In the genomic region with DNA sequence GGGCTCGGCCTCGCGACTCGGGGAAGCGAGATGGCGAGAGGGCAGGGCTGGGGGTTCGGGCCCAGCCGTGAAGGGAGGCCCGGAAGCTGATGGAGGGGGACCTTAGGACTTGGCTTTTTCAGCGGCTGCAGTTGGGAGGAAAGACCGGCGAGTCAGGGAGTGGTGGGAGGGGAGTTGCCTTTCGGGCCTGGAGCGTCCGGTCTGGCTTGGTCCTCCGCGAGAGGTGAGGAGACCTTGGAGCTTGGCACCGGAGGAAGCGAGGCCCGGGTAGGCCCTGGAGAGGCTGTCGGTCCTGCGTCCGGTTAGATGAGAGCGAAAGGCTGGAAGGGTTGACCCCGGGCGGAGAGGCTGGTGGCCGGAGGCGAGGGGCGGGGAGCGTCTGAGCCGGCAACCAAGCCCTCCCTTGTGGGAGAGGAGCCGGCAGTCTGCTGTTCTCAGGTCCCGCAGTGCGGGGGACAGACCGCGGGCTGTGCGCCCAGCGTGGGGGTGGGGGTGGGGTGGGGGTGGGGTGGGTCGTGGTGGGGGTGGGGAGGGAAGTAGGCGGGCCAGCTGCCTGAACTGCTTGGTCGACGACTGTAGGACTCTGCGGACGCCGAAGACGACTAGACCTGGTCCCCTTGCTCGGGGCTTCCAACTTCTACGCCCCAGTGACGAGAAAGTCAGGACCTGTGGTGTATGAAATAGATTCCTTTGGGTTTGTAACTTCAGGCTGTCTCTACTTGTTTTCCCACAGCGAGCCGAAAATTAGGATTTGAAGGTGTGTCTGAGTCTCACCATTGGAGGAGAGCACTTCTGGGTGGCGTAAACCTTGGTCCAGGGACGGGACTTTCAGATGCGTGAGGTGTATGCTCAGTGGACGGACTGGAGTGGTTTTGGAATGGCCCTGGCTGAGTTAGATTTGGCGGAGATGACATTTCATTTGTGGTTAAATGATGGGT, we compare ENCODE assay signal across 8 cellular contexts. TPM values are rescaled to one million over a fixed set of nuclear protein-coding genes. Genes with fewer than 3 reads are reported as not detected.
DNase-seq lines count a peak whose midpoint lies in the region; ATAC-seq and TF ChIP-seq lines count a peak whose summit lies in the region.

No MANE protein-coding gene starts in this region.

- H2BK5ac ChIP-seq in H9 (ENCODE audit: insufficient read length, low read length), result no peak overlapping the region

- H2BK15ac ChIP-seq in H9 (ENCODE audit: low read depth, low read length), result no peak overlapping the region

- peaks cover 0 to 2% of the 10 kb centered on the region in 2 experiments; a peak in 2 of 5 replicates for H3K9me3 Mint-ChIP-seq in H9
- H3K9me3 Mint-ChIP-seq in activated T-helper 2 cell treated with anti-CD3 and anti-CD28 coated beads, Interferon-gamma antibody, Interleukin-2, Interleukin-4, amounts not matched to agents 10 μg/mL and 5 μg/mL and 100 μg/mL, durations not matched to agents 14 hours and 24 hours and 36 hours, result no peaks in the 10 kb centered on the region

- no peaks in the 10 kb centered on the region for H3K79me1 ChIP-seq in H9 (ENCODE audit: insufficient read depth, low read depth, low read length, poor library complexity, severe bottlenecking)

- WGBS in H9 (ENCODE audit: extremely low coverage, insufficient read length, low lambda C conversion rate), result 100% methylated on average over 1 of the region's 56 CpGs
- WGBS in gastroesophageal sphincter (ENCODE audit: low coverage in 1 of 2), 2 donors, result 4 to 13% methylated on average over 3 to 11 of the region's 56 CpGs

- TF ChIP-seq EP300 in gastroesophageal sphincter (IDR thresholded peaks at IDR 0.05), result no peak

- no peak overlapping the region for H3T11ph ChIP-seq in H9 (ENCODE audit: low read length)

- peak overlapping the region; percentile 60 for H3K27ac ChIP-seq in H9 (ENCODE audit: insufficient read length, low read depth, low read length)
- peak overlapping the region; percentile 89 to 99 (median 98) for H3K27ac ChIP-seq in gastroesophageal sphincter
- H3K27ac ChIP-seq in osteoblast (ENCODE audit: low read depth, low read length), result peak overlapping the region; percentile 86
- H3K27ac ChIP-seq in upper lobe of right lung, result peak overlapping the region; percentile 96

- peaks cover 22 to 29% of the 10 kb centered on the region in 2 experiments for H3K4me1 Mint-ChIP-seq in H9
- peaks cover 34% of the 10 kb centered on the region for H3K4me1 Mint-ChIP-seq in activated T-helper 2 cell treated with anti-CD3 and anti-CD28 coated beads, Interferon-gamma antibody, Interleukin-2, Interleukin-4, amounts not matched to agents 10 μg/mL and 5 μg/mL and 100 μg/mL, durations not matched to agents 14 hours and 24 hours and 36 hours (ENCODE audit: low read depth)

- peaks cover 4% of the 10 kb centered on the region for H3K23me2 ChIP-seq in H9 (ENCODE audit: insufficient read length, low read depth, low read length, poor library complexity, severe bottlenecking)

- peak overlapping the region; percentile 52 for H2BK120ac ChIP-seq in H9 (ENCODE audit: low read depth, low read length, poor library complexity, severe bottlenecking)

- H4K8ac ChIP-seq in H9 (replicated peaks; ENCODE audit: insufficient read length, low read depth, low read length), result no peak overlapping the region

- peak overlapping the region; percentile 91 for H3K14ac ChIP-seq in H9 (ENCODE audit: insufficient read depth, low read length)

- H3K36me3 ChIP-seq in gastroesophageal sphincter, result no peaks in the 10 kb centered on the region
- no peaks in the 10 kb centered on the region for H3K36me3 ChIP-seq in osteoblast (ENCODE audit: insufficient read depth, low read length)
- H3K36me3 ChIP-seq in upper lobe of right lung, result no peaks in the 10 kb centered on the region

- H4K91ac ChIP-seq in H9 (ENCODE audit: insufficient read length, low read depth, low read length), result peak overlapping the region; percentile 7

- no peaks in the 10 kb centered on the region for H4K20me1 ChIP-seq in H9 (ENCODE audit: control insufficient read depth, insufficient read depth, insufficient read length)
- peaks cover 48% of the 10 kb centered on the region for H4K20me1 ChIP-seq in osteoblast (ENCODE audit: insufficient read depth, low read length)

- peaks cover 17 to 32% (median 30%) of the 10 kb centered on the region in 3 experiments for H3K36me3 Mint-ChIP-seq in H9 (ENCODE audit: insufficient read depth in 1 of 3, low read depth in 3 of 3)
- H3K36me3 Mint-ChIP-seq in activated T-helper 2 cell treated with anti-CD3 and anti-CD28 coated beads, Interferon-gamma antibody, Interleukin-2, Interleukin-4, amounts not matched to agents 10 μg/mL and 5 μg/mL and 100 μg/mL, durations not matched to agents 14 hours and 24 hours and 36 hours (ENCODE audit: low read depth), result peaks cover 40% of the 10 kb centered on the region

- H2BK12ac ChIP-seq in H9 (ENCODE audit: insufficient read length, low read depth, low read length), result no peak overlapping the region

- no peak overlapping the region for H4K5ac ChIP-seq in H9 (ENCODE audit: insufficient read length, low read depth, low read length)

- H3K79me2 ChIP-seq in H9 (ENCODE audit: insufficient read depth, low read length) (peaks cover 39% of the 10 kb centered on the region; the same call in 1 of the 2 replicates), osteoblast (ENCODE audit: insufficient read depth, low read length) (peaks cover 57% of the 10 kb centered on the region)

- intact Hi-C loops in activated T-helper 2 cell treated with anti-CD3 and anti-CD28 coated beads, Interferon-gamma antibody, Interleukin-2, Interleukin-4, amounts not matched to agents 10 μg/mL and 5 μg/mL and 100 μg/mL, durations not matched to agents 14 hours and 24 hours and 36 hours (cut with micrococcal nuclease), result loop anchor here (1.0 to 10.0 kb wide), 4 partner anchors 79 to 343 kb away; a partner anchor contains a TSS
- intact Hi-C loops in upper lobe of right lung (cut with DNase I), result no loop called here

- ATAC-seq in gastroesophageal sphincter (peak; percentile 4), upper lobe of right lung (peak; percentile 4)

- H3K4ac ChIP-seq in H9 (ENCODE audit: low read depth, low read length), result no peak overlapping the region

- no peak overlapping the region for H3K23ac ChIP-seq in H9 (ENCODE audit: insufficient read length, low read depth, low read length)

- H3K4me2 ChIP-seq in H9 (ENCODE audit: insufficient read depth, insufficient read length, low read length) (peak overlapping the region; percentile 76), osteoblast (ENCODE audit: insufficient read depth, low read length) (peak overlapping the region; percentile 90)

- H3K9me3 ChIP-seq in H9 (ENCODE audit: control insufficient read depth, low read depth, low read length), result no peaks in the 10 kb centered on the region
- no peaks in the 10 kb centered on the region for H3K9me3 ChIP-seq in gastroesophageal sphincter
- H3K9me3 ChIP-seq in osteoblast (ENCODE audit: low read depth, low read length), result no peaks in the 10 kb centered on the region
- no peaks in the 10 kb centered on the region for H3K9me3 ChIP-seq in upper lobe of right lung

- peak; percentile 50 for DNase-seq in H9
- peak; percentile 16 for DNase-seq in NCI-H226
- DNase-seq in activated T-helper 2 cell treated with anti-CD3 and anti-CD28 coated beads, Interferon-gamma antibody, Interleukin-2, Interleukin-4, amounts not matched to agents 10 μg/mL and 5 μg/mL and 100 μg/mL, durations not matched to agents 14 hours and 24 hours and 36 hours (ENCODE audit: low spot score), result peak; percentile 40
- DNase-seq in osteoblast (ENCODE audit: insufficient read length, low spot score, missing footprints), result peak; percentile 86
- peak; percentile 76 for DNase-seq in upper lobe of right lung
- no peak for DNase-seq in NCI-H1105 (lab: John Stamatoyannopoulos, UW)

- no peaks in the 10 kb centered on the region for H3K4me1 ChIP-seq in H9 (ENCODE audit: insufficient read depth, low read length)
- peaks cover 9 to 46% (median 19%) of the 10 kb centered on the region in 3 donors for H3K4me1 ChIP-seq in gastroesophageal sphincter
- H3K4me1 ChIP-seq in osteoblast (ENCODE audit: insufficient read depth, low read length), result peaks cover 21% of the 10 kb centered on the region
- peaks cover 31% of the 10 kb centered on the region for H3K4me1 ChIP-seq in upper lobe of right lung

- TF ChIP-seq CTCF in H9 (conservative IDR thresholded peaks at IDR 0.05) (no peak), gastroesophageal sphincter (IDR thresholded peaks at IDR 0.05) (no peak), osteoblast (IDR thresholded peaks at IDR 0.05; ENCODE audit: extremely low read depth, low read depth, low read length) (no peak), upper lobe of right lung (IDR thresholded peaks at IDR 0.05) (no peak)

- H2BK20ac ChIP-seq in H9 (ENCODE audit: low read depth, low read length, poor library complexity, severe bottlenecking), result no peak overlapping the region

- H2AFZ ChIP-seq in H9 (ENCODE audit: low read length) (no peak overlapping the region), osteoblast (ENCODE audit: low read length) (peak overlapping the region; percentile 76)

- H3K56ac ChIP-seq in H9 (ENCODE audit: insufficient read length, low read depth, low read length), result no peak overlapping the region

- H2AK5ac ChIP-seq in H9 (ENCODE audit: insufficient read length, low read length), result no peak overlapping the region

- H3K27ac Mint-ChIP-seq in H9, result peak overlapping the region; percentile 89 to 94 (median 91)
- H3K27ac Mint-ChIP-seq in activated T-helper 2 cell treated with anti-CD3 and anti-CD28 coated beads, Interferon-gamma antibody, Interleukin-2, Interleukin-4, amounts not matched to agents 10 μg/mL and 5 μg/mL and 100 μg/mL, durations not matched to agents 14 hours and 24 hours and 36 hours, result peak overlapping the region; percentile 92

- H3K4me3 ChIP-seq in GM08714 (ENCODE audit: low read length) (peak overlapping the region; percentile 98), gastroesophageal sphincter (peak overlapping the region; percentile 88 to 99), osteoblast (ENCODE audit: insufficient read depth, low read length) (peak overlapping the region; percentile 98), upper lobe of right lung (peak overlapping the region; percentile 96)

- H3K27me3 Mint-ChIP-seq in H9 (ENCODE audit: low read depth), result no peaks in the 10 kb centered on the region
- H3K27me3 Mint-ChIP-seq in activated T-helper 2 cell treated with anti-CD3 and anti-CD28 coated beads, Interferon-gamma antibody, Interleukin-2, Interleukin-4, amounts not matched to agents 10 μg/mL and 5 μg/mL and 100 μg/mL, durations not matched to agents 14 hours and 24 hours and 36 hours (ENCODE audit: low read depth), result no peaks in the 10 kb centered on the region

- H3K27me3 ChIP-seq in H9 (ENCODE audit: insufficient read depth, low read length), result no peaks in the 10 kb centered on the region
- no peaks in the 10 kb centered on the region for H3K27me3 ChIP-seq in gastroesophageal sphincter
- no peaks in the 10 kb centered on the region for H3K27me3 ChIP-seq in osteoblast (ENCODE audit: insufficient read depth, low read length)
- no peaks in the 10 kb centered on the region for H3K27me3 ChIP-seq in upper lobe of right lung

- H3K9ac ChIP-seq in H9 (ENCODE audit: extremely low read depth, insufficient read length, low read length), result peak overlapping the region; percentile 80

- peak overlapping the region; percentile 83 to 86 for H3K4me3 Mint-ChIP-seq in H9
- H3K4me3 Mint-ChIP-seq in activated T-helper 2 cell treated with anti-CD3 and anti-CD28 coated beads, Interferon-gamma antibody, Interleukin-2, Interleukin-4, amounts not matched to agents 10 μg/mL and 5 μg/mL and 100 μg/mL, durations not matched to agents 14 hours and 24 hours and 36 hours (ENCODE audit: low read depth), result peak overlapping the region; percentile 89

- H3K18ac ChIP-seq in H9 (ENCODE audit: insufficient read length, low read depth, low read length), result peak overlapping the region; percentile 89

- TF ChIP-seq POLR2A in gastroesophageal sphincter (IDR thresholded peaks at IDR 0.05), result no peak

RNA-seq across cellular contexts. Expression of a gene that starts 1.0 kb away (rescaled TPM):
- total RNA-seq in H9 (2021) (69.1 and 78.8 TPM in 2 replicates), gastroesophageal sphincter (100 to 1,000 TPM in 2 of 4 donors, 10 to 100 TPM in 2; 69.5 to 168 (median 92.7) TPM), osteoblast (144 and 146 TPM in 2 replicates), upper lobe of right lung (86.6 TPM)
- 111 and 123 TPM in 2 replicates for total RNA-seq in activated T-helper 2 cell treated with anti-CD3 and anti-CD28 coated beads, Interferon-gamma antibody, Interleukin-2, Interleukin-4, amounts not matched to agents 10 μg/mL and 5 μg/mL and 100 μg/mL, durations not matched to agents 14 hours and 24 hours and 36 hours
